In the genomic region with DNA sequence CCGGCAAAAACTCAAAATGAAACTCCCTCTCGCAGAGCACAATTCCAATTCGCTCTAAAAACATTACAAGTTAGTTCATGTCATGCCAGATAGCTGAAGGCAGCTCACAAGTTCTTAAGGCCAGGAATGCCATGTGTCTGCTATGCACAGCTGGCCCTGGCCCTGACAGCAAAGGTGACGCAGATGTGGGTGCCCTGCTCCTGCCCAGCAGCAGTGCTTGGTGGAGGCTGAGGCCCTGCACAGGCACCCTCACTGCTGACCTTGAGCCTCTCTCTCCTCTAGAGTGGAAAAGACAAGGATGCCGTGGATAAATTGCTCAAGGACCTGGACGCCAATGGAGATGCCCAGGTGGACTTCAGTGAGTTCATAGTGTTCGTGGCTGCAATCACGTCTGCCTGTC, we compare ENCODE assay signal across 11 cellular contexts. TPM values are rescaled to one million over a fixed set of nuclear protein-coding genes. Genes with fewer than 3 reads are reported as not detected.
DNase-seq lines count a peak whose midpoint lies in the region; ATAC-seq and TF ChIP-seq lines count a peak whose summit lies in the region.
"Had no signal": no experiment of that assay in that cellular context is flagged by ENCODE, and none has a peak within 500 bp of the region (broad histone marks: within the 10 kb centered on the region; RNA-seq: fewer than 3 reads in every experiment).

No MANE protein-coding gene starts in this region.

- TF ChIP-seq POLR2A in NB4 (IDR thresholded peaks at IDR 0.05; ENCODE audit: extremely low read depth, insufficient read length): no peak

- H3K9me3 Mint-ChIP-seq in CD14-positive monocyte (no peaks in the 10 kb centered on the region), neural crest cell (no peaks in the 10 kb centered on the region)
- H3K9me3 Mint-ChIP-seq in effector memory CD8-positive, alpha-beta T cell: no peaks in the 10 kb centered on the region

- peak overlapping the region; percentile 48 for H3K4me3 ChIP-seq in NB4 (ENCODE audit: low read depth, low read length)
- H3K4me3 ChIP-seq: GM23248, tibial artery had no signal

- H3K4me1 Mint-ChIP-seq in CD14-positive monocyte: peaks cover 43% of the 10 kb centered on the region
- peaks cover 66 to 67% of the 10 kb centered on the region in 2 donors for H3K4me1 Mint-ChIP-seq in effector memory CD8-positive, alpha-beta T cell (ENCODE audit: low read depth in 2 of 2)
- H3K4me1 Mint-ChIP-seq in neural crest cell: peaks cover 18% of the 10 kb centered on the region

- no peaks in the 10 kb centered on the region for H3K27me3 Mint-ChIP-seq in CD14-positive monocyte (ENCODE audit: low read depth in 3 of 3)
- H3K27me3 Mint-ChIP-seq in effector memory CD8-positive, alpha-beta T cell: no peaks in the 10 kb centered on the region
- H3K27me3 Mint-ChIP-seq in neural crest cell (ENCODE audit: low read depth): no peaks in the 10 kb centered on the region

- no peak for DNase-seq in CD14-positive monocyte (ENCODE audit: low spot score)
- no peak for DNase-seq in NB4 (ENCODE audit: low read depth)
- DNase-seq in effector memory CD8-positive, alpha-beta T cell: no peak
- DNase-seq in neural crest cell (ENCODE audit: low read depth, low spot score): no peak
- no peak for DNase-seq in NCI-H2029 treated with DMSO at 0.1 percent for 48 hours (lab: John Stamatoyannopoulos, UW)
- DNase-seq: GM23248, NCI-H1436, tibial artery had no signal

- intact Hi-C loops in CD14-positive monocyte (cut with micrococcal nuclease): no loop called here

- H3K4me3 Mint-ChIP-seq in CD14-positive monocyte (no peak overlapping the region), neural crest cell (no peak overlapping the region)
- peak overlapping the region; percentile 66 to 68 for H3K4me3 Mint-ChIP-seq in effector memory CD8-positive, alpha-beta T cell

- peak; percentile 58 for ATAC-seq in effector memory CD8-positive, alpha-beta T cell (replicated peaks)
- no peak for ATAC-seq in GM21390 (IDR thresholded peaks at IDR 0.05; ENCODE audit: unreplicated experiment)
- ATAC-seq in HG03460 (IDR thresholded peaks at IDR 0.05; ENCODE audit: unreplicated experiment): no peak
- no peak for ATAC-seq in HG03175 (IDR thresholded peaks at IDR 0.05; ENCODE audit: unreplicated experiment)

- H3K36me3 Mint-ChIP-seq in CD14-positive monocyte: peaks cover 15 to 20% of the 10 kb centered on the region in 2 donors
- peaks cover 11% of the 10 kb centered on the region for H3K36me3 Mint-ChIP-seq in effector memory CD8-positive, alpha-beta T cell (ENCODE audit: insufficient read depth)
- H3K36me3 Mint-ChIP-seq in neural crest cell (ENCODE audit: low read depth): peaks cover 6% of the 10 kb centered on the region

- TF ChIP-seq CTCF in CD14-positive monocyte (IDR thresholded peaks at IDR 0.05) (no peak), NB4 (IDR thresholded peaks at IDR 0.05; ENCODE audit: low read depth, low read length) (no peak), neural crest cell (conservative IDR thresholded peaks at IDR 0.05) (no peak)

- H3K27ac Mint-ChIP-seq in CD14-positive monocyte (peak overlapping the region in 6 of 7 donors; percentile 46 to 92 (median 70)), neural crest cell (ENCODE audit: unreplicated experiment) (peak overlapping the region; percentile 12)
- H3K27ac Mint-ChIP-seq in effector memory CD8-positive, alpha-beta T cell: peak overlapping the region; percentile 93 to 98

RNA-seq across cellular contexts. Expression of gene S100P, which starts 2.9 kb away (rescaled TPM):
- polyA plus RNA-seq in CD14-positive monocyte: 10 to 100 TPM; 29.3 to 71.2 TPM
- total RNA-seq in neural crest cell: not detected in 2 replicates
- total RNA-seq: GM23248 had no signal

RNA-seq across cellular contexts. Expression of gene MRFAP1L1, which starts 13.1 kb away (rescaled TPM):
- polyA plus RNA-seq in CD14-positive monocyte: 10 to 100 TPM; 13.8 to 19.1 TPM
- total RNA-seq in neural crest cell: 70.4 and 74.0 TPM in 2 replicates

RNA-seq across cellular contexts. Expression of gene BLOC1S4, which starts 19.4 kb away (rescaled TPM):
- polyA plus RNA-seq in CD14-positive monocyte: 10 to 100 TPM; 20.1 to 30.9 TPM
- total RNA-seq in neural crest cell: 23.8 and 25.1 TPM in 2 replicates

RNA-seq across cellular contexts. Expression of gene MRFAP1, which starts 56.1 kb away (rescaled TPM):
- 100 to 1,000 TPM; 171 to 180 TPM for polyA plus RNA-seq in CD14-positive monocyte
- 317 and 325 TPM in 2 replicates for total RNA-seq in neural crest cell

Comparison
In these comparisons a context has a peak if more than half of its experiments do, and no peak if none do; other contexts are left out.
1. H3K27ac Mint-ChIP-seq: peak in every context shown above with its lines; median percentile 96 in effector memory CD8-positive, alpha-beta T cell; 70 in CD14-positive monocyte; 12 in neural crest cell.
2. H3K4me3 Mint-ChIP-seq: peak in effector memory CD8-positive, alpha-beta T cell (2 of 2); none in CD14-positive monocyte (0 of 2) and neural crest cell (single experiment).